Comparison of ENCODE assay signal across 1 cellular context in the genomic region with DNA sequence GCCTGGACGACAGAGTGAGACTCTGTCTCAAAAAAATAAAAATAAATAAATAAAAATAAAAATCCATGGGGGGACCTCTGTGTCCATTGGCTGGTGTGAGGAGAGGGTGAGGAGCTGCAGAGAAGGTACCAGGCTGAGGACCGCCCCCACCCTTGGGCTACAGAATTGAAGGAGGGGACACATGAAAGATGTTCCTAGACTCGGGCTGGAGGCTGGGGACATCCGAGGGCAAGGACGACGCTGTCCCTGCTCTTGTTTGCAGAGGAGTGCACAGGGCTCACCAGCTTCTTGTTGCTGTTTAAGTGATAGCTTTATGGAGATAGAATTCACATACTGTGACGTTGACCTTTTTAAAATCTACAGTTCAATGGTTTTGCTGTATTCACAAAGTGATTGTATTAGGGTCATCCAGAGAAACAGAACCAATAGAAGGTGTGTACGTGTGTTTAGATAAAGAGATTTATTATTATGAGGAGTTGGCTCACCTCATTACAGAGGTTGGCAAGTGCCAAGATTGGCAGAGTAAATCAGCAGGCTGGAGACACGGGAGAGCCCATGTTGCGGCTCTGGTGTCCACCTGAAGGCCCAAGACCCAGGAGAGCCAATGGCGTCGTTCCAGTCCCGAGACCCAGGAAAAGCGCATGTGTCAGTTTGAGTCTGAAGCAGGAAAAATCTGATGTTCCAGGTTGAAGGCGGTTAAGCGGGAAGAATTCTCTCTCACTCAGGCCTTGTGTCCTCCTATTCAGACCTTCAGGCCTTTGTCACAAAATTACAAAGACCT.
TF ChIP-seq lines count a peak whose summit lies in the region.

No MANE protein-coding gene starts in this region.

TF ChIP-seq in GM23338, 12 proteins besides CTCF, POLR2A, EP300 and RAD21 (continued from another document):
- TF ChIP-seq, protein P1, sequence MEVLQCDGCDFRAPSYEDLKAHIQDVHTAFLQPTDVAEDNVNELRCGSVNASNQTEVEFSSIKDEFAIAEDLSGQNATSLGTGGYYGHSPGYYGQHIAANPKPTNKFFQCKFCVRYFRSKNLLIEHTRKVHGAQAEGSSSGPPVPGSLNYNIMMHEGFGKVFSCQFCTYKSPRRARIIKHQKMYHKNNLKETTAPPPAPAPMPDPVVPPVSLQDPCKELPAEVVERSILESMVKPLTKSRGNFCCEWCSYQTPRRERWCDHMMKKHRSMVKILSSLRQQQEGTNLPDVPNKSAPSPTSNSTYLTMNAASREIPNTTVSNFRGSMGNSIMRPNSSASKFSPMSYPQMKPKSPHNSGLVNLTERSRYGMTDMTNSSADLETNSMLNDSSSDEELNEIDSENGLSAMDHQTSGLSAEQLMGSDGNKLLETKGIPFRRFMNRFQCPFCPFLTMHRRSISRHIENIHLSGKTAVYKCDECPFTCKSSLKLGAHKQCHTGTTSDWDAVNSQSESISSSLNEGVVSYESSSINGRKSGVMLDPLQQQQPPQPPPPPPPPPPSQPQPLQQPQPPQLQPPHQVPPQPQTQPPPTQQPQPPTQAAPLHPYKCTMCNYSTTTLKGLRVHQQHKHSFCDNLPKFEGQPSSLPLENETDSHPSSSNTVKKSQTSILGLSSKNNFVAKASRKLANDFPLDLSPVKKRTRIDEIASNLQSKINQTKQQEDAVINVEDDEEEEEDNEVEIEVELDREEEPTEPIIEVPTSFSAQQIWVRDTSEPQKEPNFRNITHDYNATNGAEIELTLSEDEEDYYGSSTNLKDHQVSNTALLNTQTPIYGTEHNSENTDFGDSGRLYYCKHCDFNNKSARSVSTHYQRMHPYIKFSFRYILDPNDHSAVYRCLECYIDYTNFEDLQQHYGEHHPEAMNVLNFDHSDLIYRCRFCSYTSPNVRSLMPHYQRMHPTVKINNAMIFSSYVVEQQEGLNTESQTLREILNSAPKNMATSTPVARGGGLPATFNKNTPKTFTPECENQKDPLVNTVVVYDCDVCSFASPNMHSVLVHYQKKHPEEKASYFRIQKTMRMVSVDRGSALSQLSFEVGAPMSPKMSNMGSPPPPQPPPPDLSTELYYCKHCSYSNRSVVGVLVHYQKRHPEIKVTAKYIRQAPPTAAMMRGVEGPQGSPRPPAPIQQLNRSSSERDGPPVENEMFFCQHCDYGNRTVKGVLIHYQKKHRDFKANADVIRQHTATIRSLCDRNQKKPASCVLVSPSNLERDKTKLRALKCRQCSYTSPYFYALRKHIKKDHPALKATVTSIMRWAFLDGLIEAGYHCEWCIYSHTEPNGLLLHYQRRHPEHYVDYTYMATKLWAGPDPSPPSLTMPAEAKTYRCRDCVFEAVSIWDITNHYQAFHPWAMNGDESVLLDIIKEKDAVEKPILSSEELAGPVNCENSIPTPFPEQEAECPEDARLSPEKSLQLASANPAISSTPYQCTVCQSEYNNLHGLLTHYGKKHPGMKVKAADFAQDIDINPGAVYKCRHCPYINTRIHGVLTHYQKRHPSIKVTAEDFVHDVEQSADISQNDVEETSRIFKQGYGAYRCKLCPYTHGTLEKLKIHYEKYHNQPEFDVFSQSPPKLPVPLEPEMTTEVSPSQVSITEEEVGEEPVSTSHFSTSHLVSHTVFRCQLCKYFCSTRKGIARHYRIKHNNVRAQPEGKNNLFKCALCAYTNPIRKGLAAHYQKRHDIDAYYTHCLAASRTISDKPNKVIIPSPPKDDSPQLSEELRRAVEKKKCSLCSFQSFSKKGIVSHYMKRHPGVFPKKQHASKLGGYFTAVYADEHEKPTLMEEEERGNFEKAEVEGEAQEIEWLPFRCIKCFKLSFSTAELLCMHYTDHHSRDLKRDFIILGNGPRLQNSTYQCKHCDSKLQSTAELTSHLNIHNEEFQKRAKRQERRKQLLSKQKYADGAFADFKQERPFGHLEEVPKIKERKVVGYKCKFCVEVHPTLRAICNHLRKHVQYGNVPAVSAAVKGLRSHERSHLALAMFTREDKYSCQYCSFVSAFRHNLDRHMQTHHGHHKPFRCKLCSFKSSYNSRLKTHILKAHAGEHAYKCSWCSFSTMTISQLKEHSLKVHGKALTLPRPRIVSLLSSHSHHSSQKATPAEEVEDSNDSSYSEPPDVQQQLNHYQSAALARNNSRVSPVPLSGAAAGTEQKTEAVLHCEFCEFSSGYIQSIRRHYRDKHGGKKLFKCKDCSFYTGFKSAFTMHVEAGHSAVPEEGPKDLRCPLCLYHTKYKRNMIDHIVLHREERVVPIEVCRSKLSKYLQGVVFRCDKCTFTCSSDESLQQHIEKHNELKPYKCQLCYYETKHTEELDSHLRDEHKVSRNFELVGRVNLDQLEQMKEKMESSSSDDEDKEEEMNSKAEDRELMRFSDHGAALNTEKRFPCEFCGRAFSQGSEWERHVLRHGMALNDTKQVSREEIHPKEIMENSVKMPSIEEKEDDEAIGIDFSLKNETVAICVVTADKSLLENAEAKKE (CRISPR knock-in tag; IDR thresholded peaks at IDR 0.05): no peak
- TF ChIP-seq CREB1 (CRISPR knock-in tag; IDR thresholded peaks at IDR 0.05; ENCODE audit: low read depth): no peak
